9 cellular contexts compared by ENCODE assay signal in the genomic region with DNA sequence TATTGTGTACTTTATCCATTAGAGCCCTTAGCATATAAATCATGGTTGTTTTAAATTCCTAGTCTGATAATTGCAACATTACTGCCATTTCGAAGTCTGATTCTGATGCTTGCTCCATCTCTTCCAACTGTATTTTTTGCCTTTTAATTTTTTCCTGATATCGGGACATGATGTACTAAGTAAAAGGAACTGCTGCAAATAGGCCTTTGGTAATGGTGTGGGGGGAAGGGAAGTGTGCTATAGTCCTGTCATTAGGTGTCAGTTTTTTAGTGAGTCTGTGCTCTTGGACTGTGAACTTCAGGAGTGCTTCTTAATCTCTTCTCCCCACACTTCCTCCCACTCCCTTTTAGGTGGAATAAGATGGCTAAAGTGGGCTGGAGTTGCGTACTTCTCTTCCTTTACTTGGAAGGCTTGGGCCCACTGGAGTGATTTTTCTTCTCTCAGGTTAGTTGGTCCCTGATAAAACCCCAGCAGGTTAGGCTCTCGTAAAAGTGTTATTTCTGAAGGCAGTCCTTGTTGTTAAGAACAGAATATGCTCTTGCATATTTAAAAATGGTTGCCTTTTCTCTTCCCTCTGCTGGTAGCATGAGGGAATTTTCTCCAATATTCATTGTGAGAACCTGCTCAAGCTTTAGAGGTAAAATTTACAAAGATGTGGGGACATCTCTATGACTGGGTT.
A peak's percentile ranks its signal among the peaks of the same experiment; 100 is the strongest.
DNase-seq lines count a peak whose midpoint lies in the region; ATAC-seq and TF ChIP-seq lines count a peak whose summit lies in the region.
"Had no signal": no experiment of that assay in that cellular context is flagged by ENCODE, and none has a peak within 500 bp of the region (broad histone marks: within the 10 kb centered on the region; RNA-seq: fewer than 3 reads in every experiment).

No MANE protein-coding gene starts in this region.

- DNase-seq in HL-60 (ENCODE audit: low read depth in 1 of 2, low spot score in 1 of 2), result peak in 1 of 2 experiments; percentile 18
- peak in 2 of 61 donors; percentile 8 to 20 for DNase-seq in caudate nucleus (lab: John Stamatoyannopoulos, UW)
- DNase-seq in nephron progenitor cell, result no peak
- no peak for DNase-seq in GM10248 (ENCODE audit: extremely low spot score)
- no peak for DNase-seq in DMS153 treated with DMSO at 0.1 percent for 48 hours (lab: John Stamatoyannopoulos, UW; ENCODE audit: unreplicated experiment)
- DNase-seq in NCI-H1417 treated with DMSO at 0.1 percent for 48 hours (lab: John Stamatoyannopoulos, UW), result no peak
- DNase-seq: left cardiac atrium had no signal

- TF ChIP-seq CTCF in GM12873 (IDR thresholded peaks at IDR 0.05; ENCODE audit: insufficient read depth, low read depth, low read length, missing control alignments), result peak; percentile 44
- peak; percentile 4 for TF ChIP-seq CTCF in HL-60 (IDR thresholded peaks at IDR 0.05; ENCODE audit: insufficient read depth, low read length)
- TF ChIP-seq CTCF in nephron progenitor cell (IDR thresholded peaks at IDR 0.05), result peak; percentile 33
- TF ChIP-seq CTCF in GM10248 (IDR thresholded peaks at IDR 0.05; ENCODE audit: control extremely low read depth, extremely low read depth, low read depth, missing control alignments), result no peak

- no peaks in the 10 kb centered on the region for H3K9me3 Mint-ChIP-seq in nephron progenitor cell

- no peak for ATAC-seq in GM21447 (IDR thresholded peaks at IDR 0.05; ENCODE audit: unreplicated experiment)

- CTCF ChIA-PET in GM10248 (lab: Yijun Ruan, JAX), result interaction anchor here (0.7 to 1.4 kb wide), 3 partner anchors 9 to 27 kb away, joined by 3 read pairs; no protein-coding TSS in a partner anchor

- POLR2A ChIA-PET in GM10248 (lab: Yijun Ruan, JAX), result no interaction called here

- no peaks in the 10 kb centered on the region for H3K27me3 ChIP-seq in HL-60 (ENCODE audit: insufficient read depth, poor library complexity, severe bottlenecking)

- H3K27ac ChIP-seq in HL-60 (replicated peaks) (no peak overlapping the region; the same call in 1 of the 2 replicates), caudate nucleus (ENCODE audit: low read depth, low read length) (peak overlapping the region; percentile 6)

- no peak overlapping the region for H3K27ac Mint-ChIP-seq in nephron progenitor cell

- H3K27me3 Mint-ChIP-seq in nephron progenitor cell (ENCODE audit: low read depth, poor library complexity), result no peaks in the 10 kb centered on the region

- no peak overlapping the region for H3K4me3 ChIP-seq in HL-60 (replicated peaks; ENCODE audit: insufficient read depth, low read length)

- peaks cover 42% of the 10 kb centered on the region for H3K4me1 Mint-ChIP-seq in nephron progenitor cell

- H3K4me3 Mint-ChIP-seq in nephron progenitor cell, result no peak overlapping the region

- H3K36me3 Mint-ChIP-seq in nephron progenitor cell (ENCODE audit: low read depth), result peaks cover 44% of the 10 kb centered on the region
